In the genomic region with DNA sequence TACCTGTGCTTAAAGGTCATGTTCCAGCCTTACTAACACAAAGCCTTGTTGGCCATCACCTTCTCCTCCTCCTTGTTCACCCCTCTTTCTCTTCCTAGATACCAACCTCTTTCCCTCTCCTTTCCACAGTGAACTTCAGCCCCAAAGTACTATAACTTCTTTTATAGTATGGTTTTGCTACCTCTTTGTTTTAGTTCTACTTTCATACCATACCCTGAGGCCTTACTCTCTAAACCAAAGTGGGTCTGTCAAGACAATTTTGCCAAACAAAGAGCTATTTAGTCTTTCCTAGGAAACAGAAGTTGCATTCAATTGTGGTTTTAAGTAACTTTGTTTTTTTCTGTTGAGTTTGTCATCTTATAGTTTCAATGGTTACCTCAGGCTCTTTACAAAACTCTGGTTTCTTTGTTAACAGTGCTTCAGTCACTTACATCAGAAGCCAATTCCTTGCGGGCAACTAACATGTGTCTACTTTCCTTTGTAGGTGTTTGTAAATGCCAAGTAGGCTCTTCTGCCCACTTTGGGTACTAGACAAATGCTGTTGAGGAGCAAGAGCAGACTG, we compare ENCODE assay signal across 1 cellular context.
A peak's percentile ranks its signal among the peaks of the same experiment; 100 is the strongest.
TF ChIP-seq lines count a peak whose summit lies in the region.

No MANE protein-coding gene starts in this region.

TF ChIP-seq in GM12878, 131 proteins besides CTCF, POLR2A, EP300 and RAD21:
- TF ChIP-seq YBX1 (IDR thresholded peaks at IDR 0.05): no peak
- TF ChIP-seq, protein P1, sequence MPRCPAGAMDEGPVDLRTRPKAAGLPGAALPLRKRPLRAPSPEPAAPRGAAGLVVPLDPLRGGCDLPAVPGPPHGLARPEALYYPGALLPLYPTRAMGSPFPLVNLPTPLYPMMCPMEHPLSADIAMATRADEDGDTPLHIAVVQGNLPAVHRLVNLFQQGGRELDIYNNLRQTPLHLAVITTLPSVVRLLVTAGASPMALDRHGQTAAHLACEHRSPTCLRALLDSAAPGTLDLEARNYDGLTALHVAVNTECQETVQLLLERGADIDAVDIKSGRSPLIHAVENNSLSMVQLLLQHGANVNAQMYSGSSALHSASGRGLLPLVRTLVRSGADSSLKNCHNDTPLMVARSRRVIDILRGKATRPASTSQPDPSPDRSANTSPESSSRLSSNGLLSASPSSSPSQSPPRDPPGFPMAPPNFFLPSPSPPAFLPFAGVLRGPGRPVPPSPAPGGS (IDR thresholded peaks at IDR 0.05; ENCODE audit: borderline replicate concordance, insufficient read depth, low read depth, low read length, poor library complexity, severe bottlenecking): no peak
- no peak for TF ChIP-seq ETV6 (conservative IDR thresholded peaks at IDR 0.05 in 1 of 2, IDR thresholded peaks at IDR 0.05 in 1 of 2; ENCODE audit: borderline replicate concordance in 1 of 2, low read depth in 1 of 2)
- no peak for TF ChIP-seq KLF5 (IDR thresholded peaks at IDR 0.05; ENCODE audit: partially characterized antibody)
- TF ChIP-seq HCFC1 (IDR thresholded peaks at IDR 0.05; ENCODE audit: low read length): no peak
- no peak for TF ChIP-seq CREM (IDR thresholded peaks at IDR 0.05; ENCODE audit: low read depth)
- TF ChIP-seq NFXL1 (IDR thresholded peaks at IDR 0.05; ENCODE audit: borderline replicate concordance): no peak
- TF ChIP-seq BCL11A (IDR thresholded peaks at IDR 0.05; ENCODE audit: low read depth, low read length): no peak
- no peak for TF ChIP-seq SUPT20H (IDR thresholded peaks at IDR 0.05; ENCODE audit: borderline replicate concordance, control insufficient read depth, low read depth, low read length)
- TF ChIP-seq GABPA (IDR thresholded peaks at IDR 0.05; ENCODE audit: low read depth): no peak
- no peak for TF ChIP-seq MTA3 (IDR thresholded peaks at IDR 0.05; ENCODE audit: borderline replicate concordance, low read length)
- TF ChIP-seq, protein P2, sequence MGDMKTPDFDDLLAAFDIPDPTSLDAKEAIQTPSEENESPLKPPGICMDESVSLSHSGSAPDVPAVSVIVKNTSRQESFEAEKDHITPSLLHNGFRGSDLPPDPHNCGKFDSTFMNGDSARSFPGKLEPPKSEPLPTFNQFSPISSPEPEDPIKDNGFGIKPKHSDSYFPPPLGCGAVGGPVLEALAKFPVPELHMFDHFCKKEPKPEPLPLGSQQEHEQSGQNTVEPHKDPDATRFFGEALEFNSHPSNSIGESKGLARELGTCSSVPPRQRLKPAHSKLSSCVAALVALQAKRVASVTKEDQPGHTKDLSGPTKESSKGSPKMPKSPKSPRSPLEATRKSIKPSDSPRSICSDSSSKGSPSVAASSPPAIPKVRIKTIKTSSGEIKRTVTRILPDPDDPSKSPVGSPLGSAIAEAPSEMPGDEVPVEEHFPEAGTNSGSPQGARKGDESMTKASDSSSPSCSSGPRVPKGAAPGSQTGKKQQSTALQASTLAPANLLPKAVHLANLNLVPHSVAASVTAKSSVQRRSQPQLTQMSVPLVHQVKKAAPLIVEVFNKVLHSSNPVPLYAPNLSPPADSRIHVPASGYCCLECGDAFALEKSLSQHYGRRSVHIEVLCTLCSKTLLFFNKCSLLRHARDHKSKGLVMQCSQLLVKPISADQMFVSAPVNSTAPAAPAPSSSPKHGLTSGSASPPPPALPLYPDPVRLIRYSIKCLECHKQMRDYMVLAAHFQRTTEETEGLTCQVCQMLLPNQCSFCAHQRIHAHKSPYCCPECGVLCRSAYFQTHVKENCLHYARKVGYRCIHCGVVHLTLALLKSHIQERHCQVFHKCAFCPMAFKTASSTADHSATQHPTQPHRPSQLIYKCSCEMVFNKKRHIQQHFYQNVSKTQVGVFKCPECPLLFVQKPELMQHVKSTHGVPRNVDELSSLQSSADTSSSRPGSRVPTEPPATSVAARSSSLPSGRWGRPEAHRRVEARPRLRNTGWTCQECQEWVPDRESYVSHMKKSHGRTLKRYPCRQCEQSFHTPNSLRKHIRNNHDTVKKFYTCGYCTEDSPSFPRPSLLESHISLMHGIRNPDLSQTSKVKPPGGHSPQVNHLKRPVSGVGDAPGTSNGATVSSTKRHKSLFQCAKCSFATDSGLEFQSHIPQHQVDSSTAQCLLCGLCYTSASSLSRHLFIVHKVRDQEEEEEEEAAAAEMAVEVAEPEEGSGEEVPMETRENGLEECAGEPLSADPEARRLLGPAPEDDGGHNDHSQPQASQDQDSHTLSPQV (IDR thresholded peaks at IDR 0.05): no peak
- TF ChIP-seq, protein P3, sequence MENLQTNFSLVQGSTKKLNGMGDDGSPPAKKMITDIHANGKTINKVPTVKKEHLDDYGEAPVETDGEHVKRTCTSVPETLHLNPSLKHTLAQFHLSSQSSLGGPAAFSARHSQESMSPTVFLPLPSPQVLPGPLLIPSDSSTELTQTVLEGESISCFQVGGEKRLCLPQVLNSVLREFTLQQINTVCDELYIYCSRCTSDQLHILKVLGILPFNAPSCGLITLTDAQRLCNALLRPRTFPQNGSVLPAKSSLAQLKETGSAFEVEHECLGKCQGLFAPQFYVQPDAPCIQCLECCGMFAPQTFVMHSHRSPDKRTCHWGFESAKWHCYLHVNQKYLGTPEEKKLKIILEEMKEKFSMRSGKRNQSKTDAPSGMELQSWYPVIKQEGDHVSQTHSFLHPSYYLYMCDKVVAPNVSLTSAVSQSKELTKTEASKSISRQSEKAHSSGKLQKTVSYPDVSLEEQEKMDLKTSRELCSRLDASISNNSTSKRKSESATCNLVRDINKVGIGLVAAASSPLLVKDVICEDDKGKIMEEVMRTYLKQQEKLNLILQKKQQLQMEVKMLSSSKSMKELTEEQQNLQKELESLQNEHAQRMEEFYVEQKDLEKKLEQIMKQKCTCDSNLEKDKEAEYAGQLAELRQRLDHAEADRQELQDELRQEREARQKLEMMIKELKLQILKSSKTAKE (IDR thresholded peaks at IDR 0.05; ENCODE audit: low read depth, poor library complexity, severe bottlenecking): no peak
- TF ChIP-seq SREBF2 (IDR thresholded peaks at IDR 0.05; ENCODE audit: low read length): no peak
- TF ChIP-seq ATF7 (IDR thresholded peaks at IDR 0.05; ENCODE audit: low read depth): peak; percentile 17; the same call in 1 of the 2 replicates
- TF ChIP-seq, protein P4, sequence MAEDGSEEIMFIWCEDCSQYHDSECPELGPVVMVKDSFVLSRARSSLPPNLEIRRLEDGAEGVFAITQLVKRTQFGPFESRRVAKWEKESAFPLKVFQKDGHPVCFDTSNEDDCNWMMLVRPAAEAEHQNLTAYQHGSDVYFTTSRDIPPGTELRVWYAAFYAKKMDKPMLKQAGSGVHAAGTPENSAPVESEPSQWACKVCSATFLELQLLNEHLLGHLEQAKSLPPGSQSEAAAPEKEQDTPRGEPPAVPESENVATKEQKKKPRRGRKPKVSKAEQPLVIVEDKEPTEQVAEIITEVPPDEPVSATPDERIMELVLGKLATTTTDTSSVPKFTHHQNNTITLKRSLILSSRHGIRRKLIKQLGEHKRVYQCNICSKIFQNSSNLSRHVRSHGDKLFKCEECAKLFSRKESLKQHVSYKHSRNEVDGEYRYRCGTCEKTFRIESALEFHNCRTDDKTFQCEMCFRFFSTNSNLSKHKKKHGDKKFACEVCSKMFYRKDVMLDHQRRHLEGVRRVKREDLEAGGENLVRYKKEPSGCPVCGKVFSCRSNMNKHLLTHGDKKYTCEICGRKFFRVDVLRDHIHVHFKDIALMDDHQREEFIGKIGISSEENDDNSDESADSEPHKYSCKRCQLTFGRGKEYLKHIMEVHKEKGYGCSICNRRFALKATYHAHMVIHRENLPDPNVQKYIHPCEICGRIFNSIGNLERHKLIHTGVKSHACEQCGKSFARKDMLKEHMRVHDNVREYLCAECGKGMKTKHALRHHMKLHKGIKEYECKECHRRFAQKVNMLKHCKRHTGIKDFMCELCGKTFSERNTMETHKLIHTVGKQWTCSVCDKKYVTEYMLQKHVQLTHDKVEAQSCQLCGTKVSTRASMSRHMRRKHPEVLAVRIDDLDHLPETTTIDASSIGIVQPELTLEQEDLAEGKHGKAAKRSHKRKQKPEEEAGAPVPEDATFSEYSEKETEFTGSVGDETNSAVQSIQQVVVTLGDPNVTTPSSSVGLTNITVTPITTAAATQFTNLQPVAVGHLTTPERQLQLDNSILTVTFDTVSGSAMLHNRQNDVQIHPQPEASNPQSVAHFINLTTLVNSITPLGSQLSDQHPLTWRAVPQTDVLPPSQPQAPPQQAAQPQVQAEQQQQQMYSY (CRISPR knock-in tag; IDR thresholded peaks at IDR 0.05): no peak
- TF ChIP-seq ZNF24 (IDR thresholded peaks at IDR 0.05): no peak
- no peak for TF ChIP-seq NR2C2 (IDR thresholded peaks at IDR 0.05; ENCODE audit: borderline replicate concordance, control insufficient read depth, insufficient read length, low read depth)
- TF ChIP-seq NR2C1 (IDR thresholded peaks at IDR 0.05): no peak
- TF ChIP-seq, protein P5, sequence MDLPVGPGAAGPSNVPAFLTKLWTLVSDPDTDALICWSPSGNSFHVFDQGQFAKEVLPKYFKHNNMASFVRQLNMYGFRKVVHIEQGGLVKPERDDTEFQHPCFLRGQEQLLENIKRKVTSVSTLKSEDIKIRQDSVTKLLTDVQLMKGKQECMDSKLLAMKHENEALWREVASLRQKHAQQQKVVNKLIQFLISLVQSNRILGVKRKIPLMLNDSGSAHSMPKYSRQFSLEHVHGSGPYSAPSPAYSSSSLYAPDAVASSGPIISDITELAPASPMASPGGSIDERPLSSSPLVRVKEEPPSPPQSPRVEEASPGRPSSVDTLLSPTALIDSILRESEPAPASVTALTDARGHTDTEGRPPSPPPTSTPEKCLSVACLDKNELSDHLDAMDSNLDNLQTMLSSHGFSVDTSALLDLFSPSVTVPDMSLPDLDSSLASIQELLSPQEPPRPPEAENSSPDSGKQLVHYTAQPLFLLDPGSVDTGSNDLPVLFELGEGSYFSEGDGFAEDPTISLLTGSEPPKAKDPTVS (IDR thresholded peaks at IDR 0.05; ENCODE audit: low read depth, low read length): no peak
- TF ChIP-seq ZNF384 (IDR thresholded peaks at IDR 0.05; ENCODE audit: borderline replicate concordance, low read depth, low read length): no peak
- TF ChIP-seq EED (IDR thresholded peaks at IDR 0.05; ENCODE audit: low read depth): no peak
- no peak for TF ChIP-seq GATAD2B (conservative IDR thresholded peaks at IDR 0.05; ENCODE audit: low read depth)
- TF ChIP-seq IKZF2 (IDR thresholded peaks at IDR 0.05): peak; percentile 57 to 58; a peak in 2 of 4 replicates
- TF ChIP-seq, protein P6, sequence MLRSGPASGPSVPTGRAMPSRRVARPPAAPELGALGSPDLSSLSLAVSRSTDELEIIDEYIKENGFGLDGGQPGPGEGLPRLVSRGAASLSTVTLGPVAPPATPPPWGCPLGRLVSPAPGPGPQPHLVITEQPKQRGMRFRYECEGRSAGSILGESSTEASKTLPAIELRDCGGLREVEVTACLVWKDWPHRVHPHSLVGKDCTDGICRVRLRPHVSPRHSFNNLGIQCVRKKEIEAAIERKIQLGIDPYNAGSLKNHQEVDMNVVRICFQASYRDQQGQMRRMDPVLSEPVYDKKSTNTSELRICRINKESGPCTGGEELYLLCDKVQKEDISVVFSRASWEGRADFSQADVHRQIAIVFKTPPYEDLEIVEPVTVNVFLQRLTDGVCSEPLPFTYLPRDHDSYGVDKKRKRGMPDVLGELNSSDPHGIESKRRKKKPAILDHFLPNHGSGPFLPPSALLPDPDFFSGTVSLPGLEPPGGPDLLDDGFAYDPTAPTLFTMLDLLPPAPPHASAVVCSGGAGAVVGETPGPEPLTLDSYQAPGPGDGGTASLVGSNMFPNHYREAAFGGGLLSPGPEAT (IDR thresholded peaks at IDR 0.05; ENCODE audit: low read depth): no peak
- TF ChIP-seq MTA2 (IDR thresholded peaks at IDR 0.05; ENCODE audit: low read depth): peak; percentile 48
- no peak for TF ChIP-seq WRNIP1 (IDR thresholded peaks at IDR 0.05; ENCODE audit: borderline replicate concordance, low read depth, low read length)
- TF ChIP-seq POU2F2 (IDR thresholded peaks at IDR 0.05; ENCODE audit: borderline replicate concordance, low read depth, low read length): no peak
- no peak for TF ChIP-seq BRCA1 (IDR thresholded peaks at IDR 0.05; ENCODE audit: low read depth, low read length)
- TF ChIP-seq, protein P7, sequence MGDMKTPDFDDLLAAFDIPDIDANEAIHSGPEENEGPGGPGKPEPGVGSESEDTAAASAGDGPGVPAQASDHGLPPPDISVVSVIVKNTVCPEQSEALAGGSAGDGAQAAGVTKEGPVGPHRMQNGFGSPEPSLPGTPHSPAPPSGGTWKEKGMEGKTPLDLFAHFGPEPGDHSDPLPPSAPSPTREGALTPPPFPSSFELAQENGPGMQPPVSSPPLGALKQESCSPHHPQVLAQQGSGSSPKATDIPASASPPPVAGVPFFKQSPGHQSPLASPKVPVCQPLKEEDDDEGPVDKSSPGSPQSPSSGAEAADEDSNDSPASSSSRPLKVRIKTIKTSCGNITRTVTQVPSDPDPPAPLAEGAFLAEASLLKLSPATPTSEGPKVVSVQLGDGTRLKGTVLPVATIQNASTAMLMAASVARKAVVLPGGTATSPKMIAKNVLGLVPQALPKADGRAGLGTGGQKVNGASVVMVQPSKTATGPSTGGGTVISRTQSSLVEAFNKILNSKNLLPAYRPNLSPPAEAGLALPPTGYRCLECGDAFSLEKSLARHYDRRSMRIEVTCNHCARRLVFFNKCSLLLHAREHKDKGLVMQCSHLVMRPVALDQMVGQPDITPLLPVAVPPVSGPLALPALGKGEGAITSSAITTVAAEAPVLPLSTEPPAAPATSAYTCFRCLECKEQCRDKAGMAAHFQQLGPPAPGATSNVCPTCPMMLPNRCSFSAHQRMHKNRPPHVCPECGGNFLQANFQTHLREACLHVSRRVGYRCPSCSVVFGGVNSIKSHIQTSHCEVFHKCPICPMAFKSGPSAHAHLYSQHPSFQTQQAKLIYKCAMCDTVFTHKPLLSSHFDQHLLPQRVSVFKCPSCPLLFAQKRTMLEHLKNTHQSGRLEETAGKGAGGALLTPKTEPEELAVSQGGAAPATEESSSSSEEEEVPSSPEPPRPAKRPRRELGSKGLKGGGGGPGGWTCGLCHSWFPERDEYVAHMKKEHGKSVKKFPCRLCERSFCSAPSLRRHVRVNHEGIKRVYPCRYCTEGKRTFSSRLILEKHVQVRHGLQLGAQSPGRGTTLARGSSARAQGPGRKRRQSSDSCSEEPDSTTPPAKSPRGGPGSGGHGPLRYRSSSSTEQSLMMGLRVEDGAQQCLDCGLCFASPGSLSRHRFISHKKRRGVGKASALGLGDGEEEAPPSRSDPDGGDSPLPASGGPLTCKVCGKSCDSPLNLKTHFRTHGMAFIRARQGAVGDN (IDR thresholded peaks at IDR 0.05): 0 out of 2 replicates have a peak, but pooled peaks have one; percentile 43
- no peak for TF ChIP-seq RELA (IDR thresholded peaks at IDR 0.05; ENCODE audit: borderline replicate concordance, partially characterized antibody)
- no peak for TF ChIP-seq RBBP5 (conservative IDR thresholded peaks at IDR 0.05)
- TF ChIP-seq SREBF1 (IDR thresholded peaks at IDR 0.05; ENCODE audit: low read length): no peak
TF ChIP-seq in GM12878: peak in this region for 4.
